Comparison of ENCODE assay signal across 1 cellular context in the genomic region with DNA sequence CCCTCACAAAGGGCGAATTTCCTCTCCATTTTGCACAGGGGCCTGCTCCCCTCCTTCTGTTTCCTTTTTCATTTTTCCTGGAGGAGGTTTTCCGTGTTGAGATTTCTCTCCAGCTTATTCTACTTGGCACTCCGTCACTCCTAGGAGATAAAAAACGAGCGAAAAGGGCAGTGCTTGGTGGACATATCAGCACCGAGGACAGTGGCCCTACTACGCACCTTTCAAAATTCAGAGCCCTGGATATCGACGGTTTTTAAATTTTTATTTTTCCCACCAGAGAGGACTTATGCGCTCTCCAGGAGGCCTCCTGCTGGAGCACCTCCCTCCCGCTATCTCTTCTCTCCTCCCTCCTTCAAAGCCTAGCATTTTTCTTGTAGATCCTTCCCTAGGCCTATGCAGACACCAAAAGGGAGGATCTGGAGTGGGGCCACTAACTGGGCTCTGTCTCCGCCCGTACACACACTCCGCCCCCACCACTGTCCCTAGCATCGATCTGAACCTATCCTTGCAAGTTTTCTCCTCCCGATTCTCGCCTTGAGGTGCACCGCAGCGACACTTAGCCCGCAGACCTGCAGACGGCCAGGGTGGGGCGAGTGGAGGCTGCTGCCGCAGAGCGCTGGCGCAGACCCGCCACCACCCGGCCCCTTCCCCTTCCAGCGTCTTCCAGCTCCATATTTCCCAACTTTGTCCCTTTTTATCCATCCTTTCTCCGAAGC.
TF ChIP-seq lines count a peak whose summit lies in the region.

No MANE protein-coding gene starts in this region.

TF ChIP-seq in Ishikawa, 13 proteins besides CTCF, POLR2A, EP300 and RAD21 (continued from another document):
- TF ChIP-seq, protein P1, sequence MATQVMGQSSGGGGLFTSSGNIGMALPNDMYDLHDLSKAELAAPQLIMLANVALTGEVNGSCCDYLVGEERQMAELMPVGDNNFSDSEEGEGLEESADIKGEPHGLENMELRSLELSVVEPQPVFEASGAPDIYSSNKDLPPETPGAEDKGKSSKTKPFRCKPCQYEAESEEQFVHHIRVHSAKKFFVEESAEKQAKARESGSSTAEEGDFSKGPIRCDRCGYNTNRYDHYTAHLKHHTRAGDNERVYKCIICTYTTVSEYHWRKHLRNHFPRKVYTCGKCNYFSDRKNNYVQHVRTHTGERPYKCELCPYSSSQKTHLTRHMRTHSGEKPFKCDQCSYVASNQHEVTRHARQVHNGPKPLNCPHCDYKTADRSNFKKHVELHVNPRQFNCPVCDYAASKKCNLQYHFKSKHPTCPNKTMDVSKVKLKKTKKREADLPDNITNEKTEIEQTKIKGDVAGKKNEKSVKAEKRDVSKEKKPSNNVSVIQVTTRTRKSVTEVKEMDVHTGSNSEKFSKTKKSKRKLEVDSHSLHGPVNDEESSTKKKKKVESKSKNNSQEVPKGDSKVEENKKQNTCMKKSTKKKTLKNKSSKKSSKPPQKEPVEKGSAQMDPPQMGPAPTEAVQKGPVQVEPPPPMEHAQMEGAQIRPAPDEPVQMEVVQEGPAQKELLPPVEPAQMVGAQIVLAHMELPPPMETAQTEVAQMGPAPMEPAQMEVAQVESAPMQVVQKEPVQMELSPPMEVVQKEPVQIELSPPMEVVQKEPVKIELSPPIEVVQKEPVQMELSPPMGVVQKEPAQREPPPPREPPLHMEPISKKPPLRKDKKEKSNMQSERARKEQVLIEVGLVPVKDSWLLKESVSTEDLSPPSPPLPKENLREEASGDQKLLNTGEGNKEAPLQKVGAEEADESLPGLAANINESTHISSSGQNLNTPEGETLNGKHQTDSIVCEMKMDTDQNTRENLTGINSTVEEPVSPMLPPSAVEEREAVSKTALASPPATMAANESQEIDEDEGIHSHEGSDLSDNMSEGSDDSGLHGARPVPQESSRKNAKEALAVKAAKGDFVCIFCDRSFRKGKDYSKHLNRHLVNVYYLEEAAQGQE (IDR thresholded peaks at IDR 0.05; ENCODE audit: low read depth) = peak; percentile 50; the same call in 1 of the 2 replicates
- TF ChIP-seq, protein P2, sequence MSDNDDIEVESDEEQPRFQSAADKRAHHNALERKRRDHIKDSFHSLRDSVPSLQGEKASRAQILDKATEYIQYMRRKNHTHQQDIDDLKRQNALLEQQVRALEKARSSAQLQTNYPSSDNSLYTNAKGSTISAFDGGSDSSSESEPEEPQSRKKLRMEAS (IDR thresholded peaks at IDR 0.05) = no peak
- no peak for TF ChIP-seq TEAD4 (IDR thresholded peaks at IDR 0.05)
TF ChIP-seq in Ishikawa: peak in this region for 1.
